18 cellular contexts compared by ENCODE assay signal in genomic region chr16:56701534-56701933, GRCh38. TPM values are rescaled to one million over a fixed set of nuclear protein-coding genes. Genes with fewer than 3 reads are reported as not detected.
DNase-seq lines count a peak whose midpoint lies in the region; ATAC-seq and TF ChIP-seq lines count a peak whose summit lies in the region.
"Had no signal": no experiment of that assay in that cellular context is flagged by ENCODE, and none has a peak within 500 bp of the region (broad histone marks: within the 10 kb centered on the region; RNA-seq: fewer than 3 reads in every experiment).

No MANE protein-coding gene starts in this region.

- H2BK5ac ChIP-seq in IMR-90 (ENCODE audit: low read depth, low read length, poor library complexity, severe bottlenecking) (no peak overlapping the region), neuronal stem cell (ENCODE audit: low read length) (no peak overlapping the region)

- peaks cover 8% of the 10 kb centered on the region for H3K4me1 Mint-ChIP-seq in activated CD4-positive, alpha-beta T cell treated with anti-CD3 and anti-CD28 coated beads for 36 hours
- peaks cover 12% of the 10 kb centered on the region for H3K4me1 Mint-ChIP-seq in activated CD4-positive, alpha-beta T cell treated with anti-CD3 and anti-CD28 coated beads, Interleukin-2, amount 10 ng/mL, durations not matched to agents 24 days and 14 days
- H3K4me1 Mint-ChIP-seq in activated T-helper 17 cell treated with anti-CD3 and anti-CD28 coated beads, Interleukin-2, amount 50 U/mL, for 72 hours = no peaks in the 10 kb centered on the region
- H3K4me1 Mint-ChIP-seq: memory B cell had no signal

- no peak for ATAC-seq in activated CD4-positive, alpha-beta T cell treated with anti-CD3 and anti-CD28 coated beads for 36 hours
- ATAC-seq in IMR-90 (ENCODE audit: low read depth) (no peak), HG03039 (IDR thresholded peaks at IDR 0.05; ENCODE audit: unreplicated experiment) (no peak)
- ATAC-seq in activated T-helper 17 cell treated with anti-CD3 and anti-CD28 coated beads, Interleukin-2, amount 50 U/mL, for 72 hours (replicated peaks) = no peak

- H2AK5ac ChIP-seq in IMR-90 (ENCODE audit: low read depth, low read length) (peak overlapping the region; percentile 48; the same call in 1 of the 2 replicates), neuronal stem cell (ENCODE audit: low read depth, low read length) (no peak overlapping the region)

- in situ Hi-C loops in IMR-90 (cut with MboI; ENCODE audit: low sequenced_read_pairs) = loop anchor here (5.0 to 25.0 kb wide), 2 partner anchors 124 to 764 kb away; no protein-coding TSS in a partner anchor

- DNase-seq in activated CD4-positive, alpha-beta T cell treated with anti-CD3 and anti-CD28 coated beads for 36 hours = no peak
- DNase-seq in activated CD4-positive, alpha-beta T cell treated with anti-CD3 and anti-CD28 coated beads, Interleukin-2, amount 10 ng/mL, durations not matched to agents 24 days and 14 days = no peak
- DNase-seq in IMR-90 (no peak), neuronal stem cell (ENCODE audit: low spot score) (no peak), NCI-H82 treated with DMSO at 0.1 percent for 48 hours (lab: John Stamatoyannopoulos, UW; ENCODE audit: unreplicated experiment) (no peak), H7 (no peak)

- peak overlapping the region; percentile 49 for H4K91ac ChIP-seq in IMR-90 (ENCODE audit: insufficient read depth, low read depth, low read length)
- no peak overlapping the region for H4K91ac ChIP-seq in neuronal stem cell (ENCODE audit: low read depth, low read length, poor library complexity)

- no CpG with 5 or more reads among the region's 7 CpGs for WGBS in IMR-90 (ENCODE audit: extremely low coverage in 2 of 2, insufficient read length in 1 of 2), 2 experiments
- no CpG with 5 or more reads among the region's 7 CpGs for WGBS in neuronal stem cell (ENCODE audit: extremely low coverage in 2 of 2, insufficient read length in 2 of 2, insufficient replicate concordance in 1 of 2), 2 donors

- H3K23ac ChIP-seq in IMR-90 (ENCODE audit: low read depth, low read length) = no peak overlapping the region
- H3K23ac ChIP-seq in neuronal stem cell (ENCODE audit: low read depth, low read length, poor library complexity) = no peak overlapping the region

- no peak overlapping the region for H3K27ac ChIP-seq in IMR-90 (ENCODE audit: insufficient read depth, low read length)
- no peak overlapping the region for H3K27ac ChIP-seq in neuronal stem cell (replicated peaks; ENCODE audit: low read length)
- H3K27ac ChIP-seq: neural progenitor cell, upper lobe of left lung had no signal

- dilution Hi-C loops in IMR-90 (cut with HindIII; ENCODE audit: low sequenced_read_pairs, unreplicated experiment) = no loop called here

- no peak overlapping the region for H3K14ac ChIP-seq in IMR-90 (replicated peaks; ENCODE audit: low read depth, low read length)
- H3K14ac ChIP-seq in neuronal stem cell (ENCODE audit: low read length) = no peak overlapping the region

- no peak overlapping the region for H3K56ac ChIP-seq in IMR-90 (ENCODE audit: extremely low read depth, insufficient read depth, low read length)

- H3K79me1 ChIP-seq in IMR-90 (ENCODE audit: low read depth in 1 of 2, low read length in 2 of 2) = no peaks in the 10 kb centered on the region
- H3K79me1 ChIP-seq in neuronal stem cell (ENCODE audit: low read depth, low read length) = no peaks in the 10 kb centered on the region

- no peak overlapping the region for H2AK9ac ChIP-seq in IMR-90 (replicated peaks; ENCODE audit: low read depth, low read length, poor library complexity)

- H3K4me3 ChIP-seq in IMR-90 (ENCODE audit: insufficient read depth, low read depth, low read length) (no peak overlapping the region), neuronal stem cell (ENCODE audit: low read length in 2 of 2) (no peak overlapping the region), H7 (ENCODE audit: insufficient read depth, low read depth, low read length) (no peak overlapping the region)
- H3K4me3 ChIP-seq: neural progenitor cell, upper lobe of left lung had no signal

- H3K9me1 ChIP-seq in IMR-90 (ENCODE audit: insufficient read depth, low read length) = no peaks in the 10 kb centered on the region; the same call in 1 of the 2 replicates

- H4K5ac ChIP-seq in IMR-90 (ENCODE audit: low read depth, low read length) = 0 out of 2 replicates have a peak overlapping the region, but pooled peaks have one; percentile 17

- no peaks in the 10 kb centered on the region for H4K20me1 ChIP-seq in IMR-90 (ENCODE audit: insufficient read depth, low read length)

- H3K36me3 ChIP-seq in IMR-90 (ENCODE audit: control insufficient read depth, insufficient read depth, low read length) (no peaks in the 10 kb centered on the region), neuronal stem cell (replicated peaks in 1 of 2; ENCODE audit: control insufficient read depth in 2 of 2, insufficient read depth in 2 of 2, low read length in 2 of 2) (no peaks in the 10 kb centered on the region), H7 (replicated peaks; ENCODE audit: control insufficient read depth, insufficient read depth, low read length) (no peaks in the 10 kb centered on the region)
- H3K36me3 ChIP-seq: neural progenitor cell, upper lobe of left lung had no signal

- 0 out of 3 replicates have a peak overlapping the region, but pooled peaks have one; percentile 15 for H2BK15ac ChIP-seq in IMR-90 (ENCODE audit: low read depth, low read length)
- no peak overlapping the region for H2BK15ac ChIP-seq in neuronal stem cell (ENCODE audit: low read length)

- H3K18ac ChIP-seq in IMR-90 (ENCODE audit: low read depth, low read length) = no peak overlapping the region
- no peak overlapping the region for H3K18ac ChIP-seq in neuronal stem cell (ENCODE audit: low read length)

- CTCF ChIA-PET in activated CD4-positive, alpha-beta T cell treated with anti-CD3 and anti-CD28 coated beads for 36 hours (lab: Charles Lee) = interaction anchor here (0.6 to 4.0 kb wide), 44 partner anchors 9 to 299 kb away, joined by 3 to 74 read pairs (median 5); partner anchors contain the start of genes BBS2, MT1X, MT2A and MT4
- CTCF ChIA-PET in IMR-90 (lab: Yijun Ruan, JAX) = interaction anchor here (0.6 to 2.1 kb wide), 22 partner anchors 17 to 369 kb away, joined by 3 to 13 read pairs (median 4); partner anchors contain the start of gene MT2A

- no peak for TF ChIP-seq POLR2A in IMR-90 (IDR thresholded peaks at IDR 0.05; ENCODE audit: low read depth, low read length)

- H3K9ac ChIP-seq in IMR-90 (ENCODE audit: low read depth, low read length) (no peak overlapping the region), neuronal stem cell (ENCODE audit: low read depth, low read length, poor library complexity) (no peak overlapping the region)
- H3K9ac ChIP-seq: neural progenitor cell had no signal

- H3K27me3 Mint-ChIP-seq in activated CD4-positive, alpha-beta T cell treated with anti-CD3 and anti-CD28 coated beads for 36 hours = no peaks in the 10 kb centered on the region
- peaks cover 5% of the 10 kb centered on the region for H3K27me3 Mint-ChIP-seq in activated CD4-positive, alpha-beta T cell treated with anti-CD3 and anti-CD28 coated beads, Interleukin-2, amount 10 ng/mL, durations not matched to agents 24 days and 14 days
- H3K27me3 Mint-ChIP-seq in activated T-helper 17 cell treated with anti-CD3 and anti-CD28 coated beads, Interleukin-2, amount 50 U/mL, for 72 hours = no peaks in the 10 kb centered on the region
- H3K27me3 Mint-ChIP-seq: memory B cell had no signal

- TF ChIP-seq RAD21 in IMR-90 (IDR thresholded peaks at IDR 0.05; ENCODE audit: low read length) = no peak

- POLR2A ChIA-PET in activated CD4-positive, alpha-beta T cell treated with anti-CD3 and anti-CD28 coated beads for 36 hours (lab: Charles Lee) = interaction anchor here (0.5 to 1.5 kb wide), 5 partner anchors 19 to 716 kb away, joined by 3 to 10 read pairs (median 4); no protein-coding TSS in a partner anchor
- POLR2A ChIA-PET in IMR-90 (lab: Charles Lee; ENCODE audit: unreplicated experiment) = no interaction called here

- no peak overlapping the region for H2BK12ac ChIP-seq in neuronal stem cell (ENCODE audit: low read length)

- peak overlapping the region; percentile 48; the same call in 1 of the 2 replicates for H2BK20ac ChIP-seq in IMR-90 (ENCODE audit: low read depth, low read length)

- H2BK120ac ChIP-seq in IMR-90 (ENCODE audit: low read depth, low read length) = peak overlapping the region; percentile 11; the same call in 1 of the 2 replicates
- no peak overlapping the region for H2BK120ac ChIP-seq in neuronal stem cell (ENCODE audit: low read depth, low read length)

- H3K27me3 ChIP-seq in IMR-90 (ENCODE audit: control insufficient read depth, insufficient read depth, low read length) (peaks cover 2% of the 10 kb centered on the region; the same call in 1 of the 2 replicates), neuronal stem cell (ENCODE audit: control insufficient read depth in 3 of 3, insufficient read depth in 3 of 3, low read depth in 1 of 3, low read length in 3 of 3) (peaks cover 0 to 8% (median 0%) of the 10 kb centered on the region in 3 experiments), H7 (ENCODE audit: control insufficient read depth, insufficient read depth, low read length) (no peaks in the 10 kb centered on the region)
- H3K27me3 ChIP-seq: neural progenitor cell, upper lobe of left lung had no signal

- H3K27ac Mint-ChIP-seq in activated CD4-positive, alpha-beta T cell treated with anti-CD3 and anti-CD28 coated beads for 36 hours = peak overlapping the region; percentile 42
- no peak overlapping the region for H3K27ac Mint-ChIP-seq in activated CD4-positive, alpha-beta T cell treated with anti-CD3 and anti-CD28 coated beads, Interleukin-2, amount 10 ng/mL, durations not matched to agents 24 days and 14 days
- H3K27ac Mint-ChIP-seq in activated T-helper 17 cell treated with anti-CD3 and anti-CD28 coated beads, Interleukin-2, amount 50 U/mL, for 72 hours = peak overlapping the region; percentile 67
- H3K27ac Mint-ChIP-seq: activated naive CD4-positive, alpha-beta T cell treated with anti-CD3 and anti-CD28 coated beads for 36 hours; dendritic cell treated with granulocyte-macrophage colony-stimulating factor and Interleukin-4, amounts not matched to agents 40 ng/mL and 50 ng/mL, for 4 days; memory B cell; neural progenitor cell; T-helper 1 cell treated with Interleukin-12 subunit alpha and Interleukin-12 subunit beta and Interleukin-4 antibody, amounts not matched to agents 30 μg/mL and 1 μg/mL, for 36 hours had no signal

- no peak for TF ChIP-seq CTCF in IMR-90 (conservative IDR thresholded peaks at IDR 0.05; ENCODE audit: low read depth, low read length)

- BruUV-seq in IMR-90 (replicated peaks; lab: Mats Ljungman, UMichigan) = no TSS peak

- H4K8ac ChIP-seq in IMR-90 (ENCODE audit: low read depth in 2 of 2, low read length in 2 of 2) = peak overlapping the region in 1 of 2 experiments; percentile 53; a peak in 1 of 4 replicates
- no peak overlapping the region for H4K8ac ChIP-seq in neuronal stem cell (ENCODE audit: low read depth, low read length)

- H2AFZ ChIP-seq in IMR-90 (replicated peaks; ENCODE audit: low read length, poor library complexity) = peak overlapping the region; percentile 69
- H2AFZ ChIP-seq in neuronal stem cell (ENCODE audit: low read length) = peak overlapping the region; percentile 77

- no peaks in the 10 kb centered on the region for H3K9me3 Mint-ChIP-seq in activated CD4-positive, alpha-beta T cell treated with anti-CD3 and anti-CD28 coated beads for 36 hours (ENCODE audit: low read depth)
- H3K9me3 Mint-ChIP-seq in activated CD4-positive, alpha-beta T cell treated with anti-CD3 and anti-CD28 coated beads, Interleukin-2, amount 10 ng/mL, durations not matched to agents 24 days and 14 days = no peaks in the 10 kb centered on the region
- no peaks in the 10 kb centered on the region for H3K9me3 Mint-ChIP-seq in activated T-helper 17 cell treated with anti-CD3 and anti-CD28 coated beads, Interleukin-2, amount 50 U/mL, for 72 hours
- H3K9me3 Mint-ChIP-seq: activated naive CD4-positive, alpha-beta T cell treated with anti-CD3 and anti-CD28 coated beads for 36 hours; dendritic cell treated with granulocyte-macrophage colony-stimulating factor and Interleukin-4, amounts not matched to agents 40 ng/mL and 50 ng/mL, for 4 days; T-helper 1 cell treated with Interleukin-12 subunit alpha and Interleukin-12 subunit beta and Interleukin-4 antibody, amounts not matched to agents 30 μg/mL and 1 μg/mL, for 36 hours had no signal

- intact Hi-C loops in activated CD4-positive, alpha-beta T cell treated with anti-CD3 and anti-CD28 coated beads for 36 hours (cut with DNase I, micrococcal nuclease) = no loop called here
- intact Hi-C loops in activated CD4-positive, alpha-beta T cell treated with anti-CD3 and anti-CD28 coated beads, Interleukin-2, amount 10 ng/mL, durations not matched to agents 24 days and 14 days (cut with micrococcal nuclease) = loop anchor here (10.0 kb wide), 1 partner anchor 187 kb away; no protein-coding TSS in a partner anchor
- intact Hi-C loops in IMR-90 (cut with micrococcal nuclease) = loop anchor here (5.0 kb wide), 2 partner anchors 249 to 759 kb away; partner anchors contain the start of genes NUDT21 and OGFOD1

- H3K4me1 ChIP-seq in IMR-90 (ENCODE audit: control insufficient read depth, insufficient read depth, low read length) (no peaks in the 10 kb centered on the region), neuronal stem cell (ENCODE audit: control insufficient read depth in 2 of 2, insufficient read depth in 1 of 2, low read depth in 1 of 2, low read length in 2 of 2) (peaks cover 0 to 5% of the 10 kb centered on the region in 2 donors)
- H3K4me1 ChIP-seq: neural progenitor cell had no signal

- H3K4ac ChIP-seq in IMR-90 (ENCODE audit: low read depth, low read length) (peak overlapping the region; percentile 45; the same call in 1 of the 2 replicates), neuronal stem cell (ENCODE audit: low read length) (no peak overlapping the region)

- no peak overlapping the region for H3K4me3 Mint-ChIP-seq in activated CD4-positive, alpha-beta T cell treated with anti-CD3 and anti-CD28 coated beads for 36 hours
- no peak overlapping the region for H3K4me3 Mint-ChIP-seq in activated CD4-positive, alpha-beta T cell treated with anti-CD3 and anti-CD28 coated beads, Interleukin-2, amount 10 ng/mL, durations not matched to agents 24 days and 14 days
- H3K4me3 Mint-ChIP-seq in activated T-helper 17 cell treated with anti-CD3 and anti-CD28 coated beads, Interleukin-2, amount 50 U/mL, for 72 hours = peak overlapping the region; percentile 21
- H3K4me3 Mint-ChIP-seq: activated naive CD4-positive, alpha-beta T cell treated with anti-CD3 and anti-CD28 coated beads for 36 hours; CD14-positive monocyte; dendritic cell treated with granulocyte-macrophage colony-stimulating factor and Interleukin-4, amounts not matched to agents 40 ng/mL and 50 ng/mL, for 4 days; memory B cell; neural progenitor cell; T-helper 1 cell treated with Interleukin-12 subunit alpha and Interleukin-12 subunit beta and Interleukin-4 antibody, amounts not matched to agents 30 μg/mL and 1 μg/mL, for 36 hours had no signal

- H3K9me3 ChIP-seq in IMR-90 (ENCODE audit: control insufficient read depth, insufficient read depth, low read length) (peaks cover 5% of the 10 kb centered on the region), neuronal stem cell (replicated peaks in 1 of 2; ENCODE audit: control insufficient read depth in 2 of 2, insufficient read depth in 1 of 2, low read depth in 1 of 2, low read length in 2 of 2) (peaks cover 0 to 2% of the 10 kb centered on the region in 2 donors)
- H3K9me3 ChIP-seq: upper lobe of left lung had no signal

- H3K4me2 ChIP-seq in IMR-90 (ENCODE audit: low read depth, low read length) = no peak overlapping the region
- H3K4me2 ChIP-seq in neuronal stem cell (ENCODE audit: insufficient read depth, low read length, poor library complexity, severe bottlenecking) = no peak overlapping the region
- H3K4me2 ChIP-seq: neural progenitor cell had no signal

- H3K36me3 Mint-ChIP-seq in activated CD4-positive, alpha-beta T cell treated with anti-CD3 and anti-CD28 coated beads for 36 hours (ENCODE audit: low read depth) = no peaks in the 10 kb centered on the region
- H3K36me3 Mint-ChIP-seq in activated CD4-positive, alpha-beta T cell treated with anti-CD3 and anti-CD28 coated beads, Interleukin-2, amount 10 ng/mL, durations not matched to agents 24 days and 14 days (ENCODE audit: low read depth) = no peaks in the 10 kb centered on the region
- H3K36me3 Mint-ChIP-seq in activated T-helper 17 cell treated with anti-CD3 and anti-CD28 coated beads, Interleukin-2, amount 50 U/mL, for 72 hours (ENCODE audit: low read depth) = no peaks in the 10 kb centered on the region
- H3K36me3 Mint-ChIP-seq: brain, CD14-positive monocyte, neural progenitor cell had no signal

RNA-seq across cellular contexts. Expression of gene MT1X, which starts 19.3 kb away (rescaled TPM):
- total RNA-seq in activated CD4-positive, alpha-beta T cell treated with anti-CD3 and anti-CD28 coated beads for 36 hours = 10 to 100 TPM; 46.8 to 59.3 TPM
- 62.7 and 66.9 TPM in 2 replicates for total RNA-seq in activated CD4-positive, alpha-beta T cell treated with anti-CD3 and anti-CD28 coated beads, Interleukin-2, amount 10 ng/mL, durations not matched to agents 24 days and 14 days
- 5.6 and 37.2 TPM in 2 replicates for total RNA-seq in IMR-90 (2012; rRNA removed)
- polyA plus RNA-seq in IMR-90 (2012; rRNA removed) = 117 and 170 TPM in 2 replicates
- polyA plus RNA-seq in IMR-90 (2012; cell fraction: cytosol; rRNA removed) = 21.5 and 26.9 TPM in 2 replicates
- 12.7 and 14.1 TPM in 2 replicates for polyA plus RNA-seq in IMR-90 (2012; cell fraction: nucleus; rRNA removed; ENCODE audit: low replicate concordance)
- 1 to 10 TPM; 6.1 to 7.6 TPM for total RNA-seq in activated T-helper 17 cell treated with anti-CD3 and anti-CD28 coated beads, Interleukin-2, amount 50 U/mL, for 72 hours
- polyA plus RNA-seq in neuronal stem cell (2013, experiment 1 of 2) = 36.2 TPM
- 33.3 TPM for polyA plus RNA-seq in neuronal stem cell (2013, experiment 2 of 2)
- 138 and 157 TPM in 2 replicates for total RNA-seq in H7 (2014; rRNA removed; shearing (Covaris generic))

RNA-seq across cellular contexts. Expression of gene NUP93, which starts 28.4 kb away (rescaled TPM):
- 100 to 1,000 TPM; 131 to 154 TPM for total RNA-seq in activated CD4-positive, alpha-beta T cell treated with anti-CD3 and anti-CD28 coated beads for 36 hours
- 162 and 168 TPM in 2 replicates for total RNA-seq in activated CD4-positive, alpha-beta T cell treated with anti-CD3 and anti-CD28 coated beads, Interleukin-2, amount 10 ng/mL, durations not matched to agents 24 days and 14 days
- 70.3 and 72.6 TPM in 2 replicates for total RNA-seq in IMR-90 (2012; rRNA removed)
- 54.6 and 55.3 TPM in 2 replicates for polyA plus RNA-seq in IMR-90 (2012; rRNA removed)
- polyA plus RNA-seq in IMR-90 (2012; cell fraction: cytosol; rRNA removed) = 22.3 and 25.1 TPM in 2 replicates
- 38.7 and 57.2 TPM in 2 replicates for polyA plus RNA-seq in IMR-90 (2012; cell fraction: nucleus; rRNA removed; ENCODE audit: low replicate concordance)
- 100 to 1,000 TPM in 1 of 2 donors, 10 to 100 TPM in 1; 51.5 to 112 TPM for total RNA-seq in activated T-helper 17 cell treated with anti-CD3 and anti-CD28 coated beads, Interleukin-2, amount 50 U/mL, for 72 hours
- polyA plus RNA-seq in neuronal stem cell (2013, experiment 1 of 2) = 95.7 TPM
- 93.0 TPM for polyA plus RNA-seq in neuronal stem cell (2013, experiment 2 of 2)
- 133 and 144 TPM in 2 replicates for total RNA-seq in H7 (2014; rRNA removed; shearing (Covaris generic))

RNA-seq across cellular contexts. Expression of gene MT1H, which starts 31.9 kb away (rescaled TPM):
- under 1 TPM in 1 of 2 experiments, not detected in 1; 0.61 TPM for total RNA-seq in activated CD4-positive, alpha-beta T cell treated with anti-CD3 and anti-CD28 coated beads for 36 hours
- total RNA-seq in activated CD4-positive, alpha-beta T cell treated with anti-CD3 and anti-CD28 coated beads, Interleukin-2, amount 10 ng/mL, durations not matched to agents 24 days and 14 days = not detected in 2 replicates
- not detected in 2 replicates for total RNA-seq in IMR-90 (2012; rRNA removed)
- not detected in 2 replicates for polyA plus RNA-seq in IMR-90 (2012; rRNA removed)
- not detected in 2 replicates for polyA plus RNA-seq in IMR-90 (2012; cell fraction: cytosol; rRNA removed)
- polyA plus RNA-seq in IMR-90 (2012; cell fraction: nucleus; rRNA removed; ENCODE audit: low replicate concordance) = not detected in 2 replicates
- total RNA-seq in activated T-helper 17 cell treated with anti-CD3 and anti-CD28 coated beads, Interleukin-2, amount 50 U/mL, for 72 hours = not detected
- polyA plus RNA-seq in neuronal stem cell (2013, experiment 1 of 2) = not detected
- polyA plus RNA-seq in neuronal stem cell (2013, experiment 2 of 2) = not detected
- total RNA-seq in H7 (2014; rRNA removed; shearing (Covaris generic)) = 3.0 and 3.8 TPM in 2 replicates
- total RNA-seq: glomerular endothelial cell, Right ventricle myocardium superior had no signal

RNA-seq across cellular contexts. Expression of gene MT1G, which starts 33.7 kb away (rescaled TPM):
- total RNA-seq in activated CD4-positive, alpha-beta T cell treated with anti-CD3 and anti-CD28 coated beads for 36 hours = 10 to 100 TPM; 14.7 TPM
- 24.5 and 32.2 TPM in 2 replicates for total RNA-seq in activated CD4-positive, alpha-beta T cell treated with anti-CD3 and anti-CD28 coated beads, Interleukin-2, amount 10 ng/mL, durations not matched to agents 24 days and 14 days
- total RNA-seq in IMR-90 (2012; rRNA removed) = not detected in 2 replicates
- 0.48 and 0.56 TPM in 2 replicates for polyA plus RNA-seq in IMR-90 (2012; rRNA removed)
- polyA plus RNA-seq in IMR-90 (2012; cell fraction: cytosol; rRNA removed) = 0.62 TPM in 1 of 2 replicates, not detected in the other
- polyA plus RNA-seq in IMR-90 (2012; cell fraction: nucleus; rRNA removed; ENCODE audit: low replicate concordance) = not detected in 2 replicates
- not detected for total RNA-seq in activated T-helper 17 cell treated with anti-CD3 and anti-CD28 coated beads, Interleukin-2, amount 50 U/mL, for 72 hours
- not detected for polyA plus RNA-seq in neuronal stem cell (2013, experiment 1 of 2)
- polyA plus RNA-seq in neuronal stem cell (2013, experiment 2 of 2) = not detected
- total RNA-seq in H7 (2014; rRNA removed; shearing (Covaris generic)) = 20.3 and 38.1 TPM in 2 replicates
- total RNA-seq: glomerular endothelial cell had no signal

RNA-seq across cellular contexts. Expression of gene MT1F, which starts 43.8 kb away (rescaled TPM):
- 1 to 10 TPM; 7.0 to 7.1 TPM for total RNA-seq in activated CD4-positive, alpha-beta T cell treated with anti-CD3 and anti-CD28 coated beads for 36 hours
- 4.2 and 6.7 TPM in 2 replicates for total RNA-seq in activated CD4-positive, alpha-beta T cell treated with anti-CD3 and anti-CD28 coated beads, Interleukin-2, amount 10 ng/mL, durations not matched to agents 24 days and 14 days
- not detected in 2 replicates for total RNA-seq in IMR-90 (2012; rRNA removed)
- polyA plus RNA-seq in IMR-90 (2012; rRNA removed) = 0.56 and 1.1 TPM in 2 replicates
- polyA plus RNA-seq in IMR-90 (2012; cell fraction: cytosol; rRNA removed) = 0.73 and 0.95 TPM in 2 replicates
- 0.07 and 0.26 TPM in 2 replicates for polyA plus RNA-seq in IMR-90 (2012; cell fraction: nucleus; rRNA removed; ENCODE audit: low replicate concordance)
- 1 to 10 TPM; 3.1 to 5.7 TPM for total RNA-seq in activated T-helper 17 cell treated with anti-CD3 and anti-CD28 coated beads, Interleukin-2, amount 50 U/mL, for 72 hours
- 1.9 TPM for polyA plus RNA-seq in neuronal stem cell (2013, experiment 1 of 2)
- 2.0 TPM for polyA plus RNA-seq in neuronal stem cell (2013, experiment 2 of 2)
- 11.8 and 13.4 TPM in 2 replicates for total RNA-seq in H7 (2014; rRNA removed; shearing (Covaris generic))
- total RNA-seq: glomerular endothelial cell had no signal

Comparison
In these comparisons a context has a peak if more than half of its experiments do, and no peak if none do; other contexts are left out.
1. intact Hi-C loops: an anchor here in activated CD4-positive, alpha-beta T cell treated with anti-CD3 and anti-CD28 coated beads, Interleukin-2, amount 10 ng/mL, durations not matched to agents 24 days and 14 days (10.0 kb wide) and IMR-90 (5.0 kb wide); none called in activated CD4-positive, alpha-beta T cell treated with anti-CD3 and anti-CD28 coated beads for 36 hours.